26 cellular contexts compared by ENCODE assay signal in genomic region chr14:22008098-22008412, GRCh38.
DNase-seq lines count a peak whose midpoint lies in the region; ATAC-seq and TF ChIP-seq lines count a peak whose summit lies in the region.
"Had no signal": no experiment of that assay in that cellular context is flagged by ENCODE, and none has a peak within 500 bp of the region (broad histone marks: within the 10 kb centered on the region; RNA-seq: fewer than 3 reads in every experiment).

No MANE protein-coding gene starts in this region.

- DNase-seq in activated naive CD4-positive, alpha-beta T cell treated with anti-CD3 and anti-CD28 coated beads for 36 hours, result peak; percentile 13
- DNase-seq in activated naive CD4-positive, alpha-beta T cell (lab: John Stamatoyannopoulos, UW), result no peak
- no peak for DNase-seq in activated CD4-positive, alpha-beta T cell treated with anti-CD3 and anti-CD28 coated beads, Interleukin-2, amount 10 ng/mL, durations not matched to agents 7 days and 5 days
- no peak for DNase-seq in activated naive CD4-positive, alpha-beta T cell treated with anti-CD3 and anti-CD28 coated beads, Interleukin-2, amount 50 U/mL, for 72 hours (ENCODE audit: low spot score in 2 of 2)
- DNase-seq in endothelial cell (ENCODE audit: low spot score), result no peak
- DNase-seq in kidney tubule cell (ENCODE audit: low spot score), result no peak
- DNase-seq: activated effector memory CD4-positive, alpha-beta T cell treated with Interleukin-2 at 50 U/mL for 16 hours; aorta; C1 segment of cervical spinal cord; cortex of kidney; endodermal cell; H7; immature natural killer cell; NCI-H1092 treated with DMSO at 0.1 percent for 48 hours; NCI-H187 treated with DMSO at 0.1 percent for 48 hours; NCI-H526; PC-9; posterior cingulate gyrus; right cardiac atrium; stimulated activated CD4-positive, alpha-beta T cell treated with anti-CD3 and anti-CD28 coated beads, Interleukin-4, amount 100 ng/mL, for 24 hours; T1000 had no signal

- POLR2A ChIA-PET in activated CD4-positive, alpha-beta T cell treated with anti-CD3 and anti-CD28 coated beads, Interleukin-2, amount 10 ng/mL, durations not matched to agents 7 days and 5 days (lab: Charles Lee), result no interaction called here

- CTCF ChIA-PET in activated naive CD4-positive, alpha-beta T cell treated with anti-CD3 and anti-CD28 coated beads for 36 hours (lab: Charles Lee), result no interaction called here
- CTCF ChIA-PET in activated CD4-positive, alpha-beta T cell treated with anti-CD3 and anti-CD28 coated beads, Interleukin-2, amount 10 ng/mL, durations not matched to agents 7 days and 5 days (lab: Charles Lee), result no interaction called here

- peak; percentile 45 for ATAC-seq in activated naive CD4-positive, alpha-beta T cell treated with anti-CD3 and anti-CD28 coated beads, Interleukin-2, amount 50 U/mL, for 72 hours
- ATAC-seq: right cardiac atrium; Right ventricle myocardium inferior; SK-N-SH treated with all-trans-retinoic acid at 6 μM for 48 hours; stimulated activated memory B cell treated with anti-CD40 and anti-IgM and Interleukin-4, amounts not matched to agents 10 μg/mL and 1 μg/mL and 100 μg/mL, for 72 hours had no signal

- peaks cover 20% of the 10 kb centered on the region for H3K4me1 Mint-ChIP-seq in activated naive CD4-positive, alpha-beta T cell treated with anti-CD3 and anti-CD28 coated beads for 36 hours (ENCODE audit: low read depth)
- H3K4me1 Mint-ChIP-seq in activated CD4-positive, alpha-beta T cell treated with anti-CD3 and anti-CD28 coated beads, Interleukin-2, amount 10 ng/mL, durations not matched to agents 7 days and 5 days, result peaks cover 31% of the 10 kb centered on the region
- peaks cover 17% of the 10 kb centered on the region for H3K4me1 Mint-ChIP-seq in stimulated activated naive CD8-positive, alpha-beta T cell treated with anti-CD3 and anti-CD28 coated beads, Interleukin-15, Interleukin-2, amounts not matched to agents 100 ng/mL and 50 ng/mL, for 24 hours (ENCODE audit: low read depth)
- no peaks in the 10 kb centered on the region for H3K4me1 Mint-ChIP-seq in endothelial cell (ENCODE audit: unreplicated experiment)
- H3K4me1 Mint-ChIP-seq: endodermal cell; memory B cell; stimulated activated memory B cell treated with anti-CD40 and anti-IgM and Interleukin-4, amounts not matched to agents 10 μg/mL and 1 μg/mL and 100 μg/mL, for 72 hours had no signal

- intact Hi-C loops in activated naive CD4-positive, alpha-beta T cell treated with anti-CD3 and anti-CD28 coated beads for 36 hours (cut with micrococcal nuclease), result no loop called here

- H3K27me3 Mint-ChIP-seq in activated naive CD4-positive, alpha-beta T cell treated with anti-CD3 and anti-CD28 coated beads for 36 hours (ENCODE audit: low read depth), result no peaks in the 10 kb centered on the region
- H3K27me3 Mint-ChIP-seq in activated CD4-positive, alpha-beta T cell treated with anti-CD3 and anti-CD28 coated beads, Interleukin-2, amount 10 ng/mL, durations not matched to agents 7 days and 5 days, result no peaks in the 10 kb centered on the region
- no peaks in the 10 kb centered on the region for H3K27me3 Mint-ChIP-seq in stimulated activated naive CD8-positive, alpha-beta T cell treated with anti-CD3 and anti-CD28 coated beads, Interleukin-15, Interleukin-2, amounts not matched to agents 100 ng/mL and 50 ng/mL, for 24 hours
- H3K27me3 Mint-ChIP-seq in endothelial cell (ENCODE audit: unreplicated experiment), result no peaks in the 10 kb centered on the region

- no peaks in the 10 kb centered on the region for H3K9me3 Mint-ChIP-seq in activated naive CD4-positive, alpha-beta T cell treated with anti-CD3 and anti-CD28 coated beads for 36 hours
- no peaks in the 10 kb centered on the region for H3K9me3 Mint-ChIP-seq in activated CD4-positive, alpha-beta T cell treated with anti-CD3 and anti-CD28 coated beads, Interleukin-2, amount 10 ng/mL, durations not matched to agents 7 days and 5 days
- H3K9me3 Mint-ChIP-seq in activated naive CD4-positive, alpha-beta T cell treated with anti-CD3 and anti-CD28 coated beads, Interleukin-2, amount 50 U/mL, for 72 hours, result no peaks in the 10 kb centered on the region
- H3K9me3 Mint-ChIP-seq in stimulated activated naive CD8-positive, alpha-beta T cell treated with anti-CD3 and anti-CD28 coated beads, Interleukin-15, Interleukin-2, amounts not matched to agents 100 ng/mL and 50 ng/mL, for 24 hours, result no peaks in the 10 kb centered on the region
- H3K9me3 Mint-ChIP-seq in endothelial cell (ENCODE audit: unreplicated experiment), result no peaks in the 10 kb centered on the region
- H3K9me3 Mint-ChIP-seq: immature natural killer cell; stimulated activated memory B cell treated with anti-CD40 and anti-IgM and Interleukin-4, amounts not matched to agents 10 μg/mL and 1 μg/mL and 100 μg/mL, for 72 hours had no signal

- H3K36me3 Mint-ChIP-seq in activated naive CD4-positive, alpha-beta T cell treated with anti-CD3 and anti-CD28 coated beads for 36 hours (ENCODE audit: low read depth), result peaks cover 6% of the 10 kb centered on the region
- peaks cover 15% of the 10 kb centered on the region for H3K36me3 Mint-ChIP-seq in activated CD4-positive, alpha-beta T cell treated with anti-CD3 and anti-CD28 coated beads, Interleukin-2, amount 10 ng/mL, durations not matched to agents 7 days and 5 days (ENCODE audit: low read depth)
- H3K36me3 Mint-ChIP-seq in activated naive CD4-positive, alpha-beta T cell treated with anti-CD3 and anti-CD28 coated beads, Interleukin-2, amount 50 U/mL, for 72 hours, result peaks cover 0 to 3% of the 10 kb centered on the region in 2 donors
- no peaks in the 10 kb centered on the region for H3K36me3 Mint-ChIP-seq in stimulated activated naive CD8-positive, alpha-beta T cell treated with anti-CD3 and anti-CD28 coated beads, Interleukin-15, Interleukin-2, amounts not matched to agents 100 ng/mL and 50 ng/mL, for 24 hours (ENCODE audit: low read depth)
- H3K36me3 Mint-ChIP-seq in endothelial cell (ENCODE audit: low read depth, unreplicated experiment), result no peaks in the 10 kb centered on the region
- H3K36me3 Mint-ChIP-seq: immature natural killer cell; memory B cell; stimulated activated memory B cell treated with anti-CD40 and anti-IgM and Interleukin-4, amounts not matched to agents 10 μg/mL and 1 μg/mL and 100 μg/mL, for 72 hours had no signal

- H3K4me3 Mint-ChIP-seq in activated naive CD4-positive, alpha-beta T cell treated with anti-CD3 and anti-CD28 coated beads for 36 hours, result peak overlapping the region; percentile 79
- H3K4me3 Mint-ChIP-seq in activated CD4-positive, alpha-beta T cell treated with anti-CD3 and anti-CD28 coated beads, Interleukin-2, amount 10 ng/mL, durations not matched to agents 7 days and 5 days, result peak overlapping the region; percentile 64
- H3K4me3 Mint-ChIP-seq in stimulated activated naive CD8-positive, alpha-beta T cell treated with anti-CD3 and anti-CD28 coated beads, Interleukin-15, Interleukin-2, amounts not matched to agents 100 ng/mL and 50 ng/mL, for 24 hours, result peak overlapping the region; percentile 69
- H3K4me3 Mint-ChIP-seq in endothelial cell (ENCODE audit: unreplicated experiment), result no peak overlapping the region
- H3K4me3 Mint-ChIP-seq: endodermal cell; immature natural killer cell; memory B cell; stimulated activated memory B cell treated with anti-CD40 and anti-IgM and Interleukin-4, amounts not matched to agents 10 μg/mL and 1 μg/mL and 100 μg/mL, for 72 hours had no signal

- H3K27ac Mint-ChIP-seq in activated naive CD4-positive, alpha-beta T cell treated with anti-CD3 and anti-CD28 coated beads for 36 hours, result peak overlapping the region; percentile 94
- peak overlapping the region; percentile 80 for H3K27ac Mint-ChIP-seq in activated CD4-positive, alpha-beta T cell treated with anti-CD3 and anti-CD28 coated beads, Interleukin-2, amount 10 ng/mL, durations not matched to agents 7 days and 5 days
- H3K27ac Mint-ChIP-seq in activated naive CD4-positive, alpha-beta T cell treated with anti-CD3 and anti-CD28 coated beads, Interleukin-2, amount 50 U/mL, for 72 hours, result peak overlapping the region in 1 of 2 donors; percentile 92
- no peak overlapping the region for H3K27ac Mint-ChIP-seq in stimulated activated naive CD8-positive, alpha-beta T cell treated with anti-CD3 and anti-CD28 coated beads, Interleukin-15, Interleukin-2, amounts not matched to agents 100 ng/mL and 50 ng/mL, for 24 hours
- H3K27ac Mint-ChIP-seq in endothelial cell (ENCODE audit: unreplicated experiment), result no peak overlapping the region
- H3K27ac Mint-ChIP-seq: endodermal cell; memory B cell; stimulated activated memory B cell treated with anti-CD40 and anti-IgM and Interleukin-4, amounts not matched to agents 10 μg/mL and 1 μg/mL and 100 μg/mL, for 72 hours had no signal

- TF ChIP-seq CTCF in endothelial cell (IDR thresholded peaks at IDR 0.05; ENCODE audit: unreplicated experiment), result no peak

Comparison
In these comparisons a context has a peak if more than half of its experiments do, and no peak if none do; other contexts are left out.
1. H3K27ac Mint-ChIP-seq: peak in activated naive CD4-positive, alpha-beta T cell treated with anti-CD3 and anti-CD28 coated beads for 36 hours (single experiment) and activated CD4-positive, alpha-beta T cell treated with anti-CD3 and anti-CD28 coated beads, Interleukin-2, amount 10 ng/mL, durations not matched to agents 7 days and 5 days (single experiment); none in stimulated activated naive CD8-positive, alpha-beta T cell treated with anti-CD3 and anti-CD28 coated beads, Interleukin-15, Interleukin-2, amounts not matched to agents 100 ng/mL and 50 ng/mL, for 24 hours (single experiment) and endothelial cell (single experiment).